8 cellular contexts compared by ENCODE assay signal in the genomic region with DNA sequence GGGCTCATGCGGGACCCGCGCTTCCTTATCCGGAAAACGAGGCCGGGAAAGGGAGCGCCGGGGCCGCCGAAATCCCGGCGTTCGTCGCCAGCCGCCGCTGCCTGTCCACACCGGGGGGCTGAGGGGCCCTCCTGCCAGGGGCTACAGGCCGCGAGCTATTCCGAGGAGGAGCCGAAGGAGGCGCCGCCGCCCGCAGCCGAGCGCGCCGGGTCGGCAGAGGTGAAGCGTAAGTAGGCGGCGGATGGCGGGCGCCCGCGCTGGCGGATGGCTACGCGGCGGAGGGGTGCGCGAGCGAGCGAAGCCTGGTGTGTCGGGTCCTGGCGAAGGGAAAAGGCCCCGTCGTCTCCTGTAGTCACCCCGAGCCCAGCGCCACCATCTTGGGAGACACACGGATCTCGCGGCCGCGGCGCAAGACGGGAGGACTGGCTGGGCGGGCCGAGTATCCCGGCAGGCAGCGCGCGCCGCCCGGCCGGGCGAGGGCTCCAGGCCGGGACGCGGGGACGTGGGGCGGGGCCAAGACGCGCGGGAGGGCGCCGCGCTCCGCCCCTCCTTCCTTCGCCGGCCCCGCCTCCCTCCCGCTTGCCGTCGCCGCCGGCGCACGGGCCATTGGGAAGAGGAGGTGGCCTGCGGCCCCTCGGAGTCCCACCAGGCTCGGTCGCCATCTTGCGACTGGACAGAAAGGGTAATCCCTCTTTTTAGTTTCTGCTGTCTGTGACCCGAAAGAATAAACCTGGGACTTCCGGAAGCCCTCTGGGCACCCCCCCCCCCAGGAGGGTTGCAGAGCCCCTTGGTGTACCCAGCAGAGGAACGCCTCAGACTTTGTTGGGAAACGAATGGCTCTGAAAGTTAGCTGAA. TPM values are rescaled to one million over a fixed set of nuclear protein-coding genes. Genes with fewer than 3 reads are reported as not detected.
DNase-seq lines count a peak whose midpoint lies in the region; ATAC-seq and TF ChIP-seq lines count a peak whose summit lies in the region.

Gene UBE3A (minus strand): TSS at position 424 of the 855 bp plus-strand sequence. CDS start 29,917 bp downstream, outside the sequence.

- H3K4me2 ChIP-seq in mammary epithelial cell (ENCODE audit: insufficient read depth, low read depth, low read length), result peak within 1 kb of the TSS; percentile 90

- H3K9me3 ChIP-seq in AG04450 (ENCODE audit: control insufficient read depth, insufficient read depth, low read length) (no peaks in the 10 kb centered on the region), mammary epithelial cell (replicated peaks; ENCODE audit: insufficient read depth, low read length) (no peaks in the 10 kb centered on the region), iPS-20b (ENCODE audit: insufficient read depth, low read depth, low read length) (no peaks in the 10 kb centered on the region)

- POLR2A ChIA-PET in AG04450 (lab: Yijun Ruan, JAX), result interaction anchor here (0.7 to 1.7 kb wide), 3 partner anchors 37 to 666 kb away, joined by 3 to 7 read pairs (median 5); no protein-coding TSS in a partner anchor

- BruUV-seq in mammary epithelial cell (replicated peaks; lab: Mats Ljungman, UMichigan), result TSS peak; percentile 7

- H3K27me3 ChIP-seq in AG04450 (ENCODE audit: control insufficient read depth, insufficient read depth, low read length) (no peaks in the 10 kb centered on the region), mammary epithelial cell (ENCODE audit: insufficient read depth, low read length) (no peaks in the 10 kb centered on the region), iPS-20b (ENCODE audit: insufficient read depth, low read length) (no peaks in the 10 kb centered on the region)

- peak within 1 kb of the TSS; percentile 80 for H3K27ac ChIP-seq in AG04450 (ENCODE audit: low read depth, low read length)
- H3K27ac ChIP-seq in mammary epithelial cell (ENCODE audit: insufficient read depth, low read depth, low read length), result peak within 1 kb of the TSS; percentile 86
- peak within 1 kb of the TSS; percentile 92 for H3K27ac ChIP-seq in iPS-20b (ENCODE audit: low read length)
- peak within 1 kb of the TSS; percentile 92 to 100 (median 98) for H3K27ac ChIP-seq in skin epidermis

- H3K4me3 ChIP-seq in AG04450 (ENCODE audit: low read depth, low read length) (peak within 1 kb of the TSS; percentile 73), WI38 (ENCODE audit: low read depth, low read length) (peak within 1 kb of the TSS; percentile 92), mammary epithelial cell (replicated peaks in 1 of 3; ENCODE audit: insufficient read depth in 1 of 3, low read depth in 2 of 3, low read length in 3 of 3) (peak within 1 kb of the TSS; percentile 92 to 99 (median 94)), iPS-20b (ENCODE audit: low read length) (peak within 1 kb of the TSS; percentile 92), skin epidermis (peak within 1 kb of the TSS; percentile 82 to 100 (median 94))

- in situ Hi-C loops in mammary epithelial cell (cut with MboI; ENCODE audit: low sequenced_read_pairs in 2 of 2), result loop anchor here in 1 of 2 donors (25.0 kb wide), 1 partner anchor 648 kb away; no protein-coding TSS in a partner anchor

- dilution Hi-C loops in mammary epithelial cell (cut with HindIII; ENCODE audit: low sequenced_read_pairs), result loop anchor here (25.0 kb wide), 1 partner anchor 98 kb away; no protein-coding TSS in a partner anchor

- H2AFZ ChIP-seq in mammary epithelial cell (ENCODE audit: low read depth, low read length), result peak within 1 kb of the TSS; percentile 99

- DNase-seq in AG04450 (ENCODE audit: low read depth, low spot score) (peak; percentile 72), NCI-H2171 treated with DMSO at 0.1 percent for 48 hours (lab: John Stamatoyannopoulos, UW) (peak; percentile 87), mammary epithelial cell (peak; percentile 90)

- intact Hi-C loops in mammary epithelial cell (cut with micrococcal nuclease), result loop anchor here (1.0 to 10.0 kb wide), 4 partner anchors 93 to 678 kb away; no protein-coding TSS in a partner anchor

- CTCF ChIA-PET in AG04450 (lab: Charles Lee), result interaction anchor here (0.6 to 1.7 kb wide), 2 partner anchors 302 to 308 kb away, joined by 4 to 5 read pairs; no protein-coding TSS in a partner anchor
- CTCF ChIA-PET in mammary epithelial cell (lab: Charles Lee; ENCODE audit: low non-redundant PET), result no interaction called here

- ATAC-seq in GM18870 (IDR thresholded peaks at IDR 0.05; ENCODE audit: unreplicated experiment) (peak; percentile 54), HG03108 (IDR thresholded peaks at IDR 0.05; ENCODE audit: unreplicated experiment) (peak; percentile 87)

- no peaks in the 10 kb centered on the region for H3K36me3 ChIP-seq in mammary epithelial cell (ENCODE audit: insufficient read depth, low read length)
- no peaks in the 10 kb centered on the region for H3K36me3 ChIP-seq in iPS-20b (ENCODE audit: insufficient read depth, low read depth, low read length)

- peak; percentile 3; the same call in 1 of the 2 replicates for TF ChIP-seq CTCF in AG04450 (IDR thresholded peaks at IDR 0.05; ENCODE audit: low read depth, low read length)
- TF ChIP-seq CTCF in WI38 (IDR thresholded peaks at IDR 0.05; ENCODE audit: low read depth, low read length), result no peak; the same call in 1 of the 2 replicates
- peak in 1 of 2 donors; percentile 23 for TF ChIP-seq CTCF in mammary epithelial cell (conservative IDR thresholded peaks at IDR 0.05 in 1 of 2, IDR thresholded peaks at IDR 0.05 in 1 of 2; ENCODE audit: extremely low read depth in 1 of 2, insufficient read depth in 1 of 2, low read depth in 1 of 2, low read length in 2 of 2)

- H3K4me1 ChIP-seq in mammary epithelial cell (ENCODE audit: insufficient read depth, low read length) (peaks cover 7% of the 10 kb centered on the region), iPS-20b (ENCODE audit: insufficient read depth, low read length) (no peaks in the 10 kb centered on the region; the same call in 1 of the 2 replicates)

- peak within 1 kb of the TSS; percentile 94 for H3K9ac ChIP-seq in mammary epithelial cell (ENCODE audit: insufficient read depth, low read length)
- peak within 1 kb of the TSS; percentile 97 for H3K9ac ChIP-seq in iPS-20b (ENCODE audit: low read depth, low read length)

- peaks cover 3% of the 10 kb centered on the region for H4K20me1 ChIP-seq in mammary epithelial cell (ENCODE audit: insufficient read depth, low read length)

- WGBS in mammary epithelial cell (ENCODE audit: low coverage, missing lambda C conversion rate), result 0% methylated on average over 7 of the region's 99 CpGs

- H3K79me2 ChIP-seq in mammary epithelial cell (ENCODE audit: insufficient read depth, low read length), result peaks cover 57% of the 10 kb centered on the region

RNA-seq across cellular contexts. Expression of gene UBE3A, which starts in this region (rescaled TPM):
- polyA plus RNA-seq in AG04450 (2011; rRNA removed) (36.2 and 51.6 TPM in 2 replicates), mammary epithelial cell (24.1 TPM)
- polyA minus RNA-seq in AG04450 (2011; rRNA and poly(A)+ RNA removed), result 85.0 and 110 TPM in 2 replicates
- 10 to 100 TPM; 93.0 to 98.9 TPM for total RNA-seq in mammary epithelial cell
- polyA minus RNA-seq in mammary epithelial cell, result 45.0 TPM

Comparison
In these comparisons a context has a peak if more than half of its experiments do, and no peak if none do; other contexts are left out.
1. Peak in every context shown above with its lines: DNase-seq, ATAC-seq, H3K4me3 ChIP-seq and H3K27ac ChIP-seq.